20 cellular contexts compared by ENCODE assay signal in genomic region chr3:13329746-13330145, GRCh38.
"Had no signal": no experiment of that assay in that cellular context is flagged by ENCODE, and none has a peak within 500 bp of the region (broad histone marks: within the 10 kb centered on the region; RNA-seq: fewer than 3 reads in every experiment).

No MANE protein-coding gene starts in this region.

- H3K27ac ChIP-seq: heart right ventricle, neutrophil, psoas muscle, testis, transverse colon had no signal

- H3K27ac Mint-ChIP-seq: stimulated activated naive B cell treated with anti-CD40 and anti-IgM and Interleukin-4, amounts not matched to agents 10 μg/mL and 1 μg/mL and 100 μg/mL, for 72 hours had no signal

- H3K9me3 ChIP-seq: gastrocnemius medialis, heart right ventricle, neutrophil, psoas muscle, spleen, testis, transverse colon had no signal

- H3K27me3 Mint-ChIP-seq: naive thymus-derived CD4-positive, alpha-beta T cell; stimulated activated naive B cell treated with anti-CD40 and anti-IgM and Interleukin-4, amounts not matched to agents 10 μg/mL and 1 μg/mL and 100 μg/mL, for 72 hours; stimulated activated naive CD8-positive, alpha-beta T cell treated with anti-CD3 and anti-CD28 coated beads, Interleukin-15, amount 100 ng/mL, for 72 hours had no signal

- H3K27me3 ChIP-seq: gastrocnemius medialis, heart right ventricle, neutrophil, spleen, testis, transverse colon had no signal

- H3K4me1 ChIP-seq: heart right ventricle, testis had no signal

- H3K4me1 Mint-ChIP-seq: stimulated activated naive CD8-positive, alpha-beta T cell treated with anti-CD3 and anti-CD28 coated beads, Interleukin-15, amount 100 ng/mL, for 72 hours had no signal

- H3K9me3 Mint-ChIP-seq: naive thymus-derived CD4-positive, alpha-beta T cell; stimulated activated naive B cell treated with anti-CD40 and anti-IgM and Interleukin-4, amounts not matched to agents 10 μg/mL and 1 μg/mL and 100 μg/mL, for 72 hours; stimulated activated naive CD8-positive, alpha-beta T cell treated with anti-CD3 and anti-CD28 coated beads, Interleukin-15, amount 100 ng/mL, for 72 hours had no signal

- H3K4me3 ChIP-seq: gastrocnemius medialis, heart right ventricle, psoas muscle, spleen, testis, transverse colon had no signal

- DNase-seq: effector memory CD4-positive, alpha-beta T cell; gastrocnemius medialis; heart right ventricle; hypothalamus; kidney glomerular epithelial cell; mammary epithelial cell; naive thymus-derived CD4-positive, alpha-beta T cell; psoas muscle; retina; spleen; stimulated activated CD4-positive, alpha-beta T cell treated with anti-CD3 and anti-CD28 coated beads, Interleukin-15, amount 100 ng/mL, for 24 hours; stimulated activated CD4-positive, alpha-beta T cell treated with anti-CD3 and anti-CD28 coated beads, Interleukin-1b, Interleukin-23, amount 100 ng/mL, for 48 hours; stimulated activated CD4-positive, alpha-beta T cell treated with anti-CD3 and anti-CD28 coated beads, Interleukin-4, amount 100 ng/mL, for 24 hours; stimulated activated naive B cell treated with anti-CD40 and anti-IgM and Interleukin-4, amounts not matched to agents 10 μg/mL and 1 μg/mL and 100 μg/mL, for 72 hours; stimulated activated naive CD8-positive, alpha-beta T cell treated with anti-CD3 and anti-CD28 coated beads, Interleukin-15, amount 100 ng/mL, for 72 hours; testis; transverse colon had no signal

- ATAC-seq: esophagus mucosa; gastrocnemius medialis; heart right ventricle; naive thymus-derived CD4-positive, alpha-beta T cell; psoas muscle; sciatic nerve; stimulated activated naive B cell treated with anti-CD40 and anti-IgM and Interleukin-4, amounts not matched to agents 10 μg/mL and 1 μg/mL and 100 μg/mL, for 72 hours; stimulated activated naive CD8-positive, alpha-beta T cell treated with anti-CD3 and anti-CD28 coated beads, Interleukin-15, amount 100 ng/mL, for 72 hours had no signal

- H3K36me3 ChIP-seq: transverse colon had no signal

- H3K4me3 Mint-ChIP-seq: naive thymus-derived CD4-positive, alpha-beta T cell; stimulated activated naive B cell treated with anti-CD40 and anti-IgM and Interleukin-4, amounts not matched to agents 10 μg/mL and 1 μg/mL and 100 μg/mL, for 72 hours; stimulated activated naive CD8-positive, alpha-beta T cell treated with anti-CD3 and anti-CD28 coated beads, Interleukin-15, amount 100 ng/mL, for 72 hours had no signal
